In the genomic region with DNA sequence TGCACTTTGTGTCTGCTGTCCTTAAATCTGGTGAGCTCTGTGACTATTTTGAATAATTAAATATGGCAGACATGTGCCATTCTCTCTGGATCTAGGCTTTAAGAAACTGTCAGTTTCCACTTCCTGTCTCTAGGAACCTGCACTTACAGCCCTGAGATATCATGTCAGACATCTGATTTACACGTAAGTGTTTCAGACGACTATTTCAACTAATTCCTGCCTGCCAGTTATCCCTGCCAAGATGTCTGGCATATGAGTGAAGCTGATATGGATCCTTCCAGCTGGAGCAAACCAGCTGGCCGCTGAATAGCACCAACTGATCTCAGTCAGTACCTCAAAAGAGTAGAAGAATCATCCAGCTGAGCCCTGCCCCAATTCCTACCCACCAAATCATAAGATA, we compare ENCODE assay signal across 5 cellular contexts.
"Had no signal": no experiment of that assay in that cellular context is flagged by ENCODE, and none has a peak within 500 bp of the region (broad histone marks: within the 10 kb centered on the region; RNA-seq: fewer than 3 reads in every experiment).

No MANE protein-coding gene starts in this region.

- H3K4me1 Mint-ChIP-seq: H9 had no signal

- H3K9ac ChIP-seq: GM23248 had no signal

- H3K27ac ChIP-seq: GM23248 had no signal

- DNase-seq: GM23248, H9, HCEC 1CT, IMR-90 had no signal

- H2AFZ ChIP-seq: GM23248 had no signal

- H3K27ac Mint-ChIP-seq: H9 had no signal

- H3K4me3 Mint-ChIP-seq: H9 had no signal

- H3K4me3 ChIP-seq: GM23248, K562 had no signal
